In the genomic region with DNA sequence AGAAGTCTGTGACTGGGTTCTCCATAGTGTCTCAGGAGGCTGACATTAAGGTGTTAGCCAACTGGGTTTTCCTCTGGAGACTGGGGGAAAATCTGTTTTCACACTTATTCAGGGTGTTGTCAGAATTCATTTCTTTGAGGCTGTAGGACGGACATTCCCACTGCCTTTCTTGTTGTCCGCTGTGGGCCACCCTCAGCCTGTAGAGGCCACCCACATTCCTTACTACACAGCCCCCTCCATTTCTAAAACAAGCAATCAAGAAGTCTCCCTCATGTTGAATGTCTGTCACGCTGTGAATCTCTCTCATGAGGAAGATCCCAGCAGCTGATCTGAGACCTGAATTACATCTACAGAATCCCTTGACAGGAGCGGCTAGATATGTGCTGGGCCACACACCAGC, we compare ENCODE assay signal across 24 cellular contexts.
DNase-seq lines count a peak whose midpoint lies in the region; ATAC-seq and TF ChIP-seq lines count a peak whose summit lies in the region.
"Had no signal": no experiment of that assay in that cellular context is flagged by ENCODE, and none has a peak within 500 bp of the region (broad histone marks: within the 10 kb centered on the region; RNA-seq: fewer than 3 reads in every experiment).

No MANE protein-coding gene starts in this region.

- no peak for TF ChIP-seq POLR2A in esophagus muscularis mucosa (IDR thresholded peaks at IDR 0.05; ENCODE audit: low read depth)

- no peak for DNase-seq in activated CD4-positive, alpha-beta T cell treated with anti-CD3 and anti-CD28 coated beads, Interleukin-2, amount 10 ng/mL, durations not matched to agents 24 days and 14 days
- DNase-seq in activated CD4-positive, alpha-beta T cell treated with anti-CD3 and anti-CD28 coated beads for 48 hours = no peak
- no peak for DNase-seq in natural killer cell treated with Interleukin-12 subunit alpha and Interleukin-12 subunit beta and Interleukin-15 and Interleukin-18, amount 100 ng/mL, for 72 hours (ENCODE audit: low spot score)
- DNase-seq in natural killer cell (no peak), esophagus muscularis mucosa (ENCODE audit: extremely low spot score) (peak; percentile 37), HAP-1 (ENCODE audit: low spot score in 2 of 2) (no peak), germinal center (ENCODE audit: low spot score) (no peak)
- DNase-seq: 8988T; ACHN; BE2C; CD8-positive, alpha-beta memory T cell; DMS 273 treated with DMSO at 0.1 percent for 48 hours; DND-41; KBM-7; MV-4-11; NCI-H1105; NCI-H1436 treated with DMSO at 0.1 percent for 48 hours; NCI-H187 treated with DMSO at 0.1 percent for 48 hours; NCI-H2171 treated with DMSO at 0.1 percent for 48 hours; NCI-H524 treated with DMSO at 0.1 percent for 48 hours; NCI-H774; PC-3 had no signal

- H3K9me3 ChIP-seq in esophagus muscularis mucosa (no peaks in the 10 kb centered on the region), HAP-1 (no peaks in the 10 kb centered on the region)
- H3K9me3 ChIP-seq: BE2C had no signal

- in situ Hi-C loops in HAP-1 (cut with MboI; ENCODE audit: low sequenced_read_pairs) = no loop called here

- peaks cover 15% of the 10 kb centered on the region for H3K9me3 Mint-ChIP-seq in activated CD4-positive, alpha-beta T cell treated with anti-CD3 and anti-CD28 coated beads, Interleukin-2, amount 10 ng/mL, durations not matched to agents 24 days and 14 days
- peaks cover 3% of the 10 kb centered on the region for H3K9me3 Mint-ChIP-seq in natural killer cell treated with Interleukin-12 subunit alpha and Interleukin-12 subunit beta and Interleukin-15 and Interleukin-18, amount 100 ng/mL, for 72 hours
- H3K9me3 Mint-ChIP-seq in natural killer cell = no peaks in the 10 kb centered on the region
- H3K9me3 Mint-ChIP-seq: CD8-positive, alpha-beta memory T cell had no signal

- no peaks in the 10 kb centered on the region for H3K27me3 Mint-ChIP-seq in activated CD4-positive, alpha-beta T cell treated with anti-CD3 and anti-CD28 coated beads, Interleukin-2, amount 10 ng/mL, durations not matched to agents 24 days and 14 days
- H3K27me3 Mint-ChIP-seq in natural killer cell treated with Interleukin-12 subunit alpha and Interleukin-12 subunit beta and Interleukin-15 and Interleukin-18, amount 100 ng/mL, for 72 hours = peaks cover 9 to 17% of the 10 kb centered on the region in 2 donors
- H3K27me3 Mint-ChIP-seq in natural killer cell (ENCODE audit: low read depth in 2 of 2) = peaks cover 28 to 37% of the 10 kb centered on the region in 2 donors

- H3K36me3 Mint-ChIP-seq in activated CD4-positive, alpha-beta T cell treated with anti-CD3 and anti-CD28 coated beads, Interleukin-2, amount 10 ng/mL, durations not matched to agents 24 days and 14 days (ENCODE audit: low read depth) = no peaks in the 10 kb centered on the region
- H3K36me3 Mint-ChIP-seq in natural killer cell treated with Interleukin-12 subunit alpha and Interleukin-12 subunit beta and Interleukin-15 and Interleukin-18, amount 100 ng/mL, for 72 hours = no peaks in the 10 kb centered on the region
- no peaks in the 10 kb centered on the region for H3K36me3 Mint-ChIP-seq in natural killer cell
- H3K36me3 Mint-ChIP-seq: CD14-positive monocyte; CD8-positive, alpha-beta memory T cell had no signal

- intact Hi-C loops in activated CD4-positive, alpha-beta T cell treated with anti-CD3 and anti-CD28 coated beads, Interleukin-2, amount 10 ng/mL, durations not matched to agents 24 days and 14 days (cut with micrococcal nuclease) = loop anchor here (5.0 kb wide), 3 partner anchors 58 to 357 kb away; no protein-coding TSS in a partner anchor
- intact Hi-C loops in natural killer cell (cut with micrococcal nuclease) = no loop called here
- intact Hi-C loops in esophagus muscularis mucosa (cut with DNase I) = no loop called here

- H3K27ac Mint-ChIP-seq in activated CD4-positive, alpha-beta T cell treated with anti-CD3 and anti-CD28 coated beads, Interleukin-2, amount 10 ng/mL, durations not matched to agents 24 days and 14 days = peak overlapping the region; percentile 55
- peak overlapping the region; percentile 82 to 97 for H3K27ac Mint-ChIP-seq in natural killer cell treated with Interleukin-12 subunit alpha and Interleukin-12 subunit beta and Interleukin-15 and Interleukin-18, amount 100 ng/mL, for 72 hours
- H3K27ac Mint-ChIP-seq in natural killer cell = no peak overlapping the region
- H3K27ac Mint-ChIP-seq: CD14-positive monocyte; CD8-positive, alpha-beta memory T cell had no signal

- no peak for TF ChIP-seq EP300 in esophagus muscularis mucosa (IDR thresholded peaks at IDR 0.05)

- H3K27ac ChIP-seq in esophagus muscularis mucosa (replicated peaks in 1 of 4) = no peak overlapping the region

- TF ChIP-seq CTCF in natural killer cell (IDR thresholded peaks at IDR 0.05) (no peak), esophagus muscularis mucosa (IDR thresholded peaks at IDR 0.05) (no peak)

- H3K4me3 ChIP-seq in esophagus muscularis mucosa = no peak overlapping the region
- no peak overlapping the region for H3K4me3 ChIP-seq in HAP-1

- 90% methylated on average over 4 of the region's 4 CpGs for WGBS in esophagus muscularis mucosa

- H3K27me3 ChIP-seq in esophagus muscularis mucosa = peaks cover 0 to 14% (median 0%) of the 10 kb centered on the region in 4 donors
- H3K27me3 ChIP-seq in HAP-1 (ENCODE audit: low read depth) = no peaks in the 10 kb centered on the region
- H3K27me3 ChIP-seq: BE2C had no signal

- peak in 1 of 2 donors; percentile 34 for ATAC-seq in natural killer cell treated with Interleukin-12 subunit alpha and Interleukin-12 subunit beta and Interleukin-15 and Interleukin-18, amount 100 ng/mL, for 72 hours
- ATAC-seq in natural killer cell (no peak), GM21737 (IDR thresholded peaks at IDR 0.05; ENCODE audit: unreplicated experiment) (no peak)
- ATAC-seq: PC-3 had no signal

- H3K4me1 ChIP-seq in esophagus muscularis mucosa (no peaks in the 10 kb centered on the region), HAP-1 (no peaks in the 10 kb centered on the region)
- H3K4me1 ChIP-seq: BE2C had no signal

- H3K36me3 ChIP-seq in esophagus muscularis mucosa (no peaks in the 10 kb centered on the region), HAP-1 (replicated peaks) (no peaks in the 10 kb centered on the region)
- H3K36me3 ChIP-seq: BE2C had no signal

- no peak overlapping the region for H3K4me3 Mint-ChIP-seq in activated CD4-positive, alpha-beta T cell treated with anti-CD3 and anti-CD28 coated beads, Interleukin-2, amount 10 ng/mL, durations not matched to agents 24 days and 14 days
- no peak overlapping the region for H3K4me3 Mint-ChIP-seq in natural killer cell treated with Interleukin-12 subunit alpha and Interleukin-12 subunit beta and Interleukin-15 and Interleukin-18, amount 100 ng/mL, for 72 hours
- no peak overlapping the region for H3K4me3 Mint-ChIP-seq in natural killer cell
- H3K4me3 Mint-ChIP-seq: CD14-positive monocyte; CD8-positive, alpha-beta memory T cell had no signal

- H3K4me1 Mint-ChIP-seq in activated CD4-positive, alpha-beta T cell treated with anti-CD3 and anti-CD28 coated beads, Interleukin-2, amount 10 ng/mL, durations not matched to agents 24 days and 14 days = peaks cover 38% of the 10 kb centered on the region
- peaks cover 37 to 47% of the 10 kb centered on the region in 2 donors for H3K4me1 Mint-ChIP-seq in natural killer cell treated with Interleukin-12 subunit alpha and Interleukin-12 subunit beta and Interleukin-15 and Interleukin-18, amount 100 ng/mL, for 72 hours (ENCODE audit: low read depth in 2 of 2)
- H3K4me1 Mint-ChIP-seq in natural killer cell = peaks cover 0 to 10% of the 10 kb centered on the region in 2 donors

Comparison
In these comparisons a context has a peak if more than half of its experiments do, and no peak if none do; other contexts are left out.
1. H3K27ac Mint-ChIP-seq: peak in activated CD4-positive, alpha-beta T cell treated with anti-CD3 and anti-CD28 coated beads, Interleukin-2, amount 10 ng/mL, durations not matched to agents 24 days and 14 days (single experiment) and natural killer cell treated with Interleukin-12 subunit alpha and Interleukin-12 subunit beta and Interleukin-15 and Interleukin-18, amount 100 ng/mL, for 72 hours (2 of 2); none in natural killer cell (0 of 2).